ENCODE assay signal across 1 cellular context in the genomic region with DNA sequence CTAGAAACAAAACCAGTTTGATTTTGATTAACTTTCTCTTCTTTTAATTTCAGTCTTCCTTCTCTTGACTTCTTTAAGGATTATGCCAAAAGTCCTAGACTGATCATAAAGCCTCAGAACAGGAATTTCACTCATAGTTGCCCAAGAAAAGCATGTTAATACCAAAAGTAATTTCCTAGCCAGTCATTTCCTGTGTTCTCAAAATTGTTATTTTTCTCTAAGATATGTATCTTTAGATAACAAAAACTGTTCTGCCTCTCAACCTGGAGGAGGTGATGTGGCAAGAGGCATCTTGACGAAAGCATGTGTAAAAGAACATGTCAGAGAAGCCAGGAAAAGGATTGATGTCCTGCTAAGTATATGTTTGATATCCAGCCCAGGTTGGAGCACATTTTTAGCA.
TF ChIP-seq lines count a peak whose summit lies in the region.

No MANE protein-coding gene starts in this region.

TF ChIP-seq in GM23338, 12 proteins besides CTCF, POLR2A, EP300 and RAD21 (continued from another document):
- no peak for TF ChIP-seq REST (IDR thresholded peaks at IDR 0.05; ENCODE audit: unreplicated experiment)
- TF ChIP-seq POLR2AphosphoS5 (IDR thresholded peaks at IDR 0.05; ENCODE audit: low read depth): no peak
- TF ChIP-seq STAT1 (IDR thresholded peaks at IDR 0.05; ENCODE audit: unreplicated experiment): no peak
- TF ChIP-seq JUNB (IDR thresholded peaks at IDR 0.05; ENCODE audit: unreplicated experiment): no peak
- no peak for TF ChIP-seq ZNF331 (CRISPR knock-in tag; IDR thresholded peaks at IDR 0.05; ENCODE audit: low read depth)
- TF ChIP-seq NANOG (IDR thresholded peaks at IDR 0.05; ENCODE audit: borderline replicate concordance): no peak
- TF ChIP-seq CREB1 (CRISPR knock-in tag; IDR thresholded peaks at IDR 0.05; ENCODE audit: low read depth): no peak
- TF ChIP-seq EZH2phosphoT487 (IDR thresholded peaks at IDR 0.05; ENCODE audit: unreplicated experiment): no peak
- no peak for TF ChIP-seq EZH2 (IDR thresholded peaks at IDR 0.05; ENCODE audit: low read depth, unreplicated experiment)
- TF ChIP-seq, protein P1, sequence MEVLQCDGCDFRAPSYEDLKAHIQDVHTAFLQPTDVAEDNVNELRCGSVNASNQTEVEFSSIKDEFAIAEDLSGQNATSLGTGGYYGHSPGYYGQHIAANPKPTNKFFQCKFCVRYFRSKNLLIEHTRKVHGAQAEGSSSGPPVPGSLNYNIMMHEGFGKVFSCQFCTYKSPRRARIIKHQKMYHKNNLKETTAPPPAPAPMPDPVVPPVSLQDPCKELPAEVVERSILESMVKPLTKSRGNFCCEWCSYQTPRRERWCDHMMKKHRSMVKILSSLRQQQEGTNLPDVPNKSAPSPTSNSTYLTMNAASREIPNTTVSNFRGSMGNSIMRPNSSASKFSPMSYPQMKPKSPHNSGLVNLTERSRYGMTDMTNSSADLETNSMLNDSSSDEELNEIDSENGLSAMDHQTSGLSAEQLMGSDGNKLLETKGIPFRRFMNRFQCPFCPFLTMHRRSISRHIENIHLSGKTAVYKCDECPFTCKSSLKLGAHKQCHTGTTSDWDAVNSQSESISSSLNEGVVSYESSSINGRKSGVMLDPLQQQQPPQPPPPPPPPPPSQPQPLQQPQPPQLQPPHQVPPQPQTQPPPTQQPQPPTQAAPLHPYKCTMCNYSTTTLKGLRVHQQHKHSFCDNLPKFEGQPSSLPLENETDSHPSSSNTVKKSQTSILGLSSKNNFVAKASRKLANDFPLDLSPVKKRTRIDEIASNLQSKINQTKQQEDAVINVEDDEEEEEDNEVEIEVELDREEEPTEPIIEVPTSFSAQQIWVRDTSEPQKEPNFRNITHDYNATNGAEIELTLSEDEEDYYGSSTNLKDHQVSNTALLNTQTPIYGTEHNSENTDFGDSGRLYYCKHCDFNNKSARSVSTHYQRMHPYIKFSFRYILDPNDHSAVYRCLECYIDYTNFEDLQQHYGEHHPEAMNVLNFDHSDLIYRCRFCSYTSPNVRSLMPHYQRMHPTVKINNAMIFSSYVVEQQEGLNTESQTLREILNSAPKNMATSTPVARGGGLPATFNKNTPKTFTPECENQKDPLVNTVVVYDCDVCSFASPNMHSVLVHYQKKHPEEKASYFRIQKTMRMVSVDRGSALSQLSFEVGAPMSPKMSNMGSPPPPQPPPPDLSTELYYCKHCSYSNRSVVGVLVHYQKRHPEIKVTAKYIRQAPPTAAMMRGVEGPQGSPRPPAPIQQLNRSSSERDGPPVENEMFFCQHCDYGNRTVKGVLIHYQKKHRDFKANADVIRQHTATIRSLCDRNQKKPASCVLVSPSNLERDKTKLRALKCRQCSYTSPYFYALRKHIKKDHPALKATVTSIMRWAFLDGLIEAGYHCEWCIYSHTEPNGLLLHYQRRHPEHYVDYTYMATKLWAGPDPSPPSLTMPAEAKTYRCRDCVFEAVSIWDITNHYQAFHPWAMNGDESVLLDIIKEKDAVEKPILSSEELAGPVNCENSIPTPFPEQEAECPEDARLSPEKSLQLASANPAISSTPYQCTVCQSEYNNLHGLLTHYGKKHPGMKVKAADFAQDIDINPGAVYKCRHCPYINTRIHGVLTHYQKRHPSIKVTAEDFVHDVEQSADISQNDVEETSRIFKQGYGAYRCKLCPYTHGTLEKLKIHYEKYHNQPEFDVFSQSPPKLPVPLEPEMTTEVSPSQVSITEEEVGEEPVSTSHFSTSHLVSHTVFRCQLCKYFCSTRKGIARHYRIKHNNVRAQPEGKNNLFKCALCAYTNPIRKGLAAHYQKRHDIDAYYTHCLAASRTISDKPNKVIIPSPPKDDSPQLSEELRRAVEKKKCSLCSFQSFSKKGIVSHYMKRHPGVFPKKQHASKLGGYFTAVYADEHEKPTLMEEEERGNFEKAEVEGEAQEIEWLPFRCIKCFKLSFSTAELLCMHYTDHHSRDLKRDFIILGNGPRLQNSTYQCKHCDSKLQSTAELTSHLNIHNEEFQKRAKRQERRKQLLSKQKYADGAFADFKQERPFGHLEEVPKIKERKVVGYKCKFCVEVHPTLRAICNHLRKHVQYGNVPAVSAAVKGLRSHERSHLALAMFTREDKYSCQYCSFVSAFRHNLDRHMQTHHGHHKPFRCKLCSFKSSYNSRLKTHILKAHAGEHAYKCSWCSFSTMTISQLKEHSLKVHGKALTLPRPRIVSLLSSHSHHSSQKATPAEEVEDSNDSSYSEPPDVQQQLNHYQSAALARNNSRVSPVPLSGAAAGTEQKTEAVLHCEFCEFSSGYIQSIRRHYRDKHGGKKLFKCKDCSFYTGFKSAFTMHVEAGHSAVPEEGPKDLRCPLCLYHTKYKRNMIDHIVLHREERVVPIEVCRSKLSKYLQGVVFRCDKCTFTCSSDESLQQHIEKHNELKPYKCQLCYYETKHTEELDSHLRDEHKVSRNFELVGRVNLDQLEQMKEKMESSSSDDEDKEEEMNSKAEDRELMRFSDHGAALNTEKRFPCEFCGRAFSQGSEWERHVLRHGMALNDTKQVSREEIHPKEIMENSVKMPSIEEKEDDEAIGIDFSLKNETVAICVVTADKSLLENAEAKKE (CRISPR knock-in tag; IDR thresholded peaks at IDR 0.05): no peak
